1 cellular context compared by ENCODE assay signal in genomic region chr6:3337521-3338350, GRCh38.
TF ChIP-seq lines count a peak whose summit lies in the region.

No MANE protein-coding gene starts in this region.

TF ChIP-seq in GM12878, 131 proteins besides CTCF, POLR2A, EP300 and RAD21 (continued from another document):
- TF ChIP-seq, protein P1, sequence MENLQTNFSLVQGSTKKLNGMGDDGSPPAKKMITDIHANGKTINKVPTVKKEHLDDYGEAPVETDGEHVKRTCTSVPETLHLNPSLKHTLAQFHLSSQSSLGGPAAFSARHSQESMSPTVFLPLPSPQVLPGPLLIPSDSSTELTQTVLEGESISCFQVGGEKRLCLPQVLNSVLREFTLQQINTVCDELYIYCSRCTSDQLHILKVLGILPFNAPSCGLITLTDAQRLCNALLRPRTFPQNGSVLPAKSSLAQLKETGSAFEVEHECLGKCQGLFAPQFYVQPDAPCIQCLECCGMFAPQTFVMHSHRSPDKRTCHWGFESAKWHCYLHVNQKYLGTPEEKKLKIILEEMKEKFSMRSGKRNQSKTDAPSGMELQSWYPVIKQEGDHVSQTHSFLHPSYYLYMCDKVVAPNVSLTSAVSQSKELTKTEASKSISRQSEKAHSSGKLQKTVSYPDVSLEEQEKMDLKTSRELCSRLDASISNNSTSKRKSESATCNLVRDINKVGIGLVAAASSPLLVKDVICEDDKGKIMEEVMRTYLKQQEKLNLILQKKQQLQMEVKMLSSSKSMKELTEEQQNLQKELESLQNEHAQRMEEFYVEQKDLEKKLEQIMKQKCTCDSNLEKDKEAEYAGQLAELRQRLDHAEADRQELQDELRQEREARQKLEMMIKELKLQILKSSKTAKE (IDR thresholded peaks at IDR 0.05; ENCODE audit: low read depth, poor library complexity, severe bottlenecking) = no peak
- no peak for TF ChIP-seq EGR1 (IDR thresholded peaks at IDR 0.05; ENCODE audit: borderline replicate concordance in 1 of 2, low read depth in 2 of 2, low read length in 2 of 2)
- no peak for TF ChIP-seq HSF1 (IDR thresholded peaks at IDR 0.05; ENCODE audit: low read depth, low read length)
- no peak for TF ChIP-seq E4F1 (IDR thresholded peaks at IDR 0.05; ENCODE audit: borderline replicate concordance, partially characterized antibody)
- TF ChIP-seq NR2C2 (IDR thresholded peaks at IDR 0.05; ENCODE audit: borderline replicate concordance, control insufficient read depth, insufficient read length, low read depth) = no peak
- TF ChIP-seq BCL3 (IDR thresholded peaks at IDR 0.05; ENCODE audit: borderline replicate concordance, insufficient read depth, low read depth, low read length, poor library complexity, severe bottlenecking) = no peak
- TF ChIP-seq IKZF1 (conservative IDR thresholded peaks at IDR 0.05) = peak; percentile 95
- no peak for TF ChIP-seq USF1 (IDR thresholded peaks at IDR 0.05; ENCODE audit: borderline replicate concordance, extremely low read length, insufficient read depth, low read depth, low read length)
